1 cellular context compared by ENCODE assay signal in the genomic region with DNA sequence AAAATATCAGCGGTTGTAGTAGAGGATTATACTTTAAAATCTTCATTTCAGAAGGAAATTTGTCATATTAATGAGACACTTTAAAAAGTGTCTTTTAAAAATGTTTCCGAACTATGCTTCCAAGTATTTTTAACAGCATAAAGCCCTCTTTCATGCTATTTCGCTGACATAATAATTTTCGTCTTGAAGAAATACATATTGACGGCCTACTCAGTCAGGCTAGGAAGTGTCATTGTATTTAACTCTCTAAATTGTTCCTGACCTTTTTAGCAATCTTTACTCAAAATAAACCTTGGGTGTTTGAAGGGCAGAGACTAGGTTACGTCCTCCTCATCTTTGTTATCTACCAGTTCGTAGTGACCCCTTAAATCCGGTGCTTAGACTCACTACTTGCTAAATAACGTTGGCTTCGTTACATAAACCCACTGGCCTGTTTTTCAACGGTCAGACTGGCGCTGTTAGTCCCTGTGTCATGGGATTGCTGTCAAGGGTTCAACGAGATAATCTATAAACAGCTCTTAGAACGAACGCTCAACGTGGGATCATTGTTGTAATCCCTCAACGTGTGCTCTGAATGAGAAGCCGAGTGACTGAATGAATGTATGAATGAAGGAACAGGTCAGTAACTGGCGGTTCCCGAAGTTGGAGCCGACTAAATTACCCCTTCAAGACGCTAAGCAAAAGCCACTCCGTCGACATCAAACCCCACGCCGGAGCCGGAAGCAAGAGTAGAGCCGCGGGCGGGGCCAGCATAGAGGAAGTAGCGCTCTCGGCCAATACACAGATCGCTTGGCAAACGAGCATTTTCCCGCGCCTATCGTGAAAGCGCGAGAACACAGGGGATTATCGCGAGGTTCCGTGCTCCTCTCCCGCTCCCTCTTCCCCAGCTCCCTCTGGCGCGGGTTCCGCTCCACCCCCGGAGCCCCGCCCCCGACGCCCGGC.
TF ChIP-seq lines count a peak whose summit lies in the region.

No MANE protein-coding gene starts in this region.

TF ChIP-seq in GM12878, 131 proteins besides CTCF, POLR2A, EP300 and RAD21 (continued from another document and continues in another):
- TF ChIP-seq BCLAF1 (IDR thresholded peaks at IDR 0.05) (no peak), WRNIP1 (IDR thresholded peaks at IDR 0.05; ENCODE audit: borderline replicate concordance, low read depth, low read length) (no peak), ZBTB33 (IDR thresholded peaks at IDR 0.05) (no peak), ZNF274 (IDR thresholded peaks at IDR 0.05; ENCODE audit: insufficient read depth, insufficient read length) (no peak), CEBPB (IDR thresholded peaks at IDR 0.05; ENCODE audit: borderline replicate concordance in 1 of 2, low read depth in 2 of 2, low read length in 2 of 2) (no peak), BACH1 (IDR thresholded peaks at IDR 0.05; ENCODE audit: borderline replicate concordance) (no peak; the same call in 1 of the 2 replicates), FOS (IDR thresholded peaks at IDR 0.05; ENCODE audit: borderline replicate concordance, extremely low read depth, insufficient read length) (peak; percentile 12), CHD1 (IDR thresholded peaks at IDR 0.05; ENCODE audit: low read depth, low read length) (no peak), STAT1 (conservative IDR thresholded peaks at IDR 0.05) (no peak), EZH2 (IDR thresholded peaks at IDR 0.05; ENCODE audit: borderline replicate concordance, control insufficient read depth, low read depth, low read length) (no peak), MYB (IDR thresholded peaks at IDR 0.05; ENCODE audit: borderline replicate concordance, low read depth, low read length) (no peak), KDM1A (IDR thresholded peaks at IDR 0.05; ENCODE audit: borderline replicate concordance) (no peak), FOXM1 (IDR thresholded peaks at IDR 0.05; ENCODE audit: low read depth, low read length) (0 out of 2 replicates have a peak, but pooled peaks have one; percentile 40), ZBTB40 (IDR thresholded peaks at IDR 0.05; ENCODE audit: borderline replicate concordance) (peak; percentile 91), ATF3 (IDR thresholded peaks at IDR 0.05; ENCODE audit: borderline replicate concordance, extremely low read depth, low read depth, low read length) (no peak), ETV6 (conservative IDR thresholded peaks at IDR 0.05 in 1 of 2, IDR thresholded peaks at IDR 0.05 in 1 of 2; ENCODE audit: borderline replicate concordance in 1 of 2, low read depth in 1 of 2) (no peak), HDGF (IDR thresholded peaks at IDR 0.05) (no peak), ZBTB4 (CRISPR knock-in tag; IDR thresholded peaks at IDR 0.05) (no peak), NFXL1 (IDR thresholded peaks at IDR 0.05; ENCODE audit: borderline replicate concordance) (no peak), IKZF1 (conservative IDR thresholded peaks at IDR 0.05) (no peak), SRF (IDR thresholded peaks at IDR 0.05; ENCODE audit: low read depth in 2 of 2, low read length in 2 of 2) (no peak), ASH2L (IDR thresholded peaks at IDR 0.05; ENCODE audit: borderline replicate concordance, low read depth) (no peak; the same call in 1 of the 2 replicates), TBL1XR1 (IDR thresholded peaks at IDR 0.05; ENCODE audit: low read depth, low read length) (no peak), EGR1 (IDR thresholded peaks at IDR 0.05; ENCODE audit: borderline replicate concordance in 1 of 2, low read depth in 2 of 2, low read length in 2 of 2) (no peak)
- TF ChIP-seq, protein P1, sequence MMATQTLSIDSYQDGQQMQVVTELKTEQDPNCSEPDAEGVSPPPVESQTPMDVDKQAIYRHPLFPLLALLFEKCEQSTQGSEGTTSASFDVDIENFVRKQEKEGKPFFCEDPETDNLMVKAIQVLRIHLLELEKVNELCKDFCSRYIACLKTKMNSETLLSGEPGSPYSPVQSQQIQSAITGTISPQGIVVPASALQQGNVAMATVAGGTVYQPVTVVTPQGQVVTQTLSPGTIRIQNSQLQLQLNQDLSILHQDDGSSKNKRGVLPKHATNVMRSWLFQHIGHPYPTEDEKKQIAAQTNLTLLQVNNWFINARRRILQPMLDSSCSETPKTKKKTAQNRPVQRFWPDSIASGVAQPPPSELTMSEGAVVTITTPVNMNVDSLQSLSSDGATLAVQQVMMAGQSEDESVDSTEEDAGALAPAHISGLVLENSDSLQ (IDR thresholded peaks at IDR 0.05), result peak; percentile 93
- TF ChIP-seq, protein P2, sequence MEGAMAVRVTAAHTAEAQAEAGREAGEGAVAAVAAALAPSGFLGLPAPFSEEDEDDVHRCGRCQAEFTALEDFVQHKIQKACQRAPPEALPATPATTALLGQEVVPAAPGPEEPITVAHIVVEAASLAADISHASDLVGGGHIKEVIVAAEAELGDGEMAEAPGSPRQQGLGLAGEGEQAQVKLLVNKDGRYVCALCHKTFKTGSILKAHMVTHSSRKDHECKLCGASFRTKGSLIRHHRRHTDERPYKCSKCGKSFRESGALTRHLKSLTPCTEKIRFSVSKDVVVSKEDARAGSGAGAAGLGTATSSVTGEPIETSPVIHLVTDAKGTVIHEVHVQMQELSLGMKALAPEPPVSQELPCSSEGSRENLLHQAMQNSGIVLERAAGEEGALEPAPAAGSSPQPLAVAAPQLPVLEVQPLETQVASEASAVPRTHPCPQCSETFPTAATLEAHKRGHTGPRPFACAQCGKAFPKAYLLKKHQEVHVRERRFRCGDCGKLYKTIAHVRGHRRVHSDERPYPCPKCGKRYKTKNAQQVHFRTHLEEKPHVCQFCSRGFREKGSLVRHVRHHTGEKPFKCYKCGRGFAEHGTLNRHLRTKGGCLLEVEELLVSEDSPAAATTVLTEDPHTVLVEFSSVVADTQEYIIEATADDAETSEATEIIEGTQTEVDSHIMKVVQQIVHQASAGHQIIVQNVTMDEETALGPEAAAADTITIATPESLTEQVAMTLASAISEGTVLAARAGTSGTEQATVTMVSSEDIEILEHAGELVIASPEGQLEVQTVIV (IDR thresholded peaks at IDR 0.05; ENCODE audit: borderline replicate concordance, partially characterized antibody), result peak; percentile 80
- TF ChIP-seq, protein P3, sequence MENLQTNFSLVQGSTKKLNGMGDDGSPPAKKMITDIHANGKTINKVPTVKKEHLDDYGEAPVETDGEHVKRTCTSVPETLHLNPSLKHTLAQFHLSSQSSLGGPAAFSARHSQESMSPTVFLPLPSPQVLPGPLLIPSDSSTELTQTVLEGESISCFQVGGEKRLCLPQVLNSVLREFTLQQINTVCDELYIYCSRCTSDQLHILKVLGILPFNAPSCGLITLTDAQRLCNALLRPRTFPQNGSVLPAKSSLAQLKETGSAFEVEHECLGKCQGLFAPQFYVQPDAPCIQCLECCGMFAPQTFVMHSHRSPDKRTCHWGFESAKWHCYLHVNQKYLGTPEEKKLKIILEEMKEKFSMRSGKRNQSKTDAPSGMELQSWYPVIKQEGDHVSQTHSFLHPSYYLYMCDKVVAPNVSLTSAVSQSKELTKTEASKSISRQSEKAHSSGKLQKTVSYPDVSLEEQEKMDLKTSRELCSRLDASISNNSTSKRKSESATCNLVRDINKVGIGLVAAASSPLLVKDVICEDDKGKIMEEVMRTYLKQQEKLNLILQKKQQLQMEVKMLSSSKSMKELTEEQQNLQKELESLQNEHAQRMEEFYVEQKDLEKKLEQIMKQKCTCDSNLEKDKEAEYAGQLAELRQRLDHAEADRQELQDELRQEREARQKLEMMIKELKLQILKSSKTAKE (IDR thresholded peaks at IDR 0.05; ENCODE audit: low read depth, poor library complexity, severe bottlenecking), result no peak
- TF ChIP-seq, protein P4, sequence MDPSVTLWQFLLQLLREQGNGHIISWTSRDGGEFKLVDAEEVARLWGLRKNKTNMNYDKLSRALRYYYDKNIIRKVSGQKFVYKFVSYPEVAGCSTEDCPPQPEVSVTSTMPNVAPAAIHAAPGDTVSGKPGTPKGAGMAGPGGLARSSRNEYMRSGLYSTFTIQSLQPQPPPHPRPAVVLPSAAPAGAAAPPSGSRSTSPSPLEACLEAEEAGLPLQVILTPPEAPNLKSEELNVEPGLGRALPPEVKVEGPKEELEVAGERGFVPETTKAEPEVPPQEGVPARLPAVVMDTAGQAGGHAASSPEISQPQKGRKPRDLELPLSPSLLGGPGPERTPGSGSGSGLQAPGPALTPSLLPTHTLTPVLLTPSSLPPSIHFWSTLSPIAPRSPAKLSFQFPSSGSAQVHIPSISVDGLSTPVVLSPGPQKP (IDR thresholded peaks at IDR 0.05; ENCODE audit: low read depth, low read length), result no peak; the same call in 1 of the 2 replicates
